9 cellular contexts compared by ENCODE assay signal in genomic region chr3:54188176-54188791, GRCh38.
DNase-seq lines count a peak whose midpoint lies in the region; ATAC-seq and TF ChIP-seq lines count a peak whose summit lies in the region.
"Had no signal": no experiment of that assay in that cellular context is flagged by ENCODE, and none has a peak within 500 bp of the region (broad histone marks: within the 10 kb centered on the region; RNA-seq: fewer than 3 reads in every experiment).

No MANE protein-coding gene starts in this region.

- H3K27ac Mint-ChIP-seq in neural progenitor cell: no peak overlapping the region
- H3K27ac Mint-ChIP-seq: T-cell had no signal

- H3K9me3 ChIP-seq in OCI-LY7 (ENCODE audit: low read length) (no peaks in the 10 kb centered on the region), neural progenitor cell (ENCODE audit: low read depth) (no peaks in the 10 kb centered on the region)

- no TSS peak for BruUV-seq in OCI-LY7 (replicated peaks; lab: Mats Ljungman, UMichigan)

- H2AFZ ChIP-seq in OCI-LY7 (ENCODE audit: low read length) (no peak overlapping the region), neural progenitor cell (replicated peaks) (no peak overlapping the region)

- no peaks in the 10 kb centered on the region for H3F3A ChIP-seq in neural progenitor cell (ENCODE audit: low read depth)

- H3K27me3 Mint-ChIP-seq in neural progenitor cell (ENCODE audit: insufficient read depth, low read depth): peaks cover 13% of the 10 kb centered on the region
- H3K27me3 Mint-ChIP-seq: T-cell had no signal

- H4K20me1 ChIP-seq in OCI-LY7 (ENCODE audit: insufficient read depth, low read length) (no peaks in the 10 kb centered on the region), neural progenitor cell (ENCODE audit: low read depth) (peaks cover 9% of the 10 kb centered on the region)

- no peaks in the 10 kb centered on the region for H3K9me2 ChIP-seq in OCI-LY7 (ENCODE audit: insufficient read depth, low read length)

- POLR2A ChIA-PET in OCI-LY7 (lab: Charles Lee): no interaction called here

- peak; percentile 40 for DNase-seq in SIG-M5 treated with dmso at 0.1 percent for 504 hours (lab: John Stamatoyannopoulos, UW; ENCODE audit: unreplicated experiment)
- no peak for DNase-seq in SIG-M5 (lab: John Stamatoyannopoulos, UW)
- peak; percentile 57 for DNase-seq in OCI-LY7 (ENCODE audit: low spot score)
- DNase-seq in ecto neural progenitor cell (ENCODE audit: low spot score): peak; percentile 74
- DNase-seq in neural progenitor cell (ENCODE audit: low spot score): peak; percentile 90
- no peak for DNase-seq in cortex of kidney (lab: John Stamatoyannopoulos, UW)

- H3K36me3 ChIP-seq in OCI-LY7 (ENCODE audit: insufficient read depth, low read length) (no peaks in the 10 kb centered on the region), neural progenitor cell (no peaks in the 10 kb centered on the region)

- H3K4me1 ChIP-seq in OCI-LY7 (ENCODE audit: insufficient read depth, low read length, poor library complexity, severe bottlenecking): no peaks in the 10 kb centered on the region
- H3K4me1 ChIP-seq in neural progenitor cell: no peaks in the 10 kb centered on the region

- H3K4me2 ChIP-seq in OCI-LY7 (ENCODE audit: low read length) (no peak overlapping the region), neural progenitor cell (no peak overlapping the region)

- H3K79me2 ChIP-seq in OCI-LY7 (ENCODE audit: insufficient read depth, low read depth, low read length): no peaks in the 10 kb centered on the region
- H3K79me2 ChIP-seq in neural progenitor cell (ENCODE audit: low read depth): no peaks in the 10 kb centered on the region

- no peaks in the 10 kb centered on the region for H3K9me3 Mint-ChIP-seq in neural progenitor cell

- H3K36me3 Mint-ChIP-seq in neural progenitor cell: no peaks in the 10 kb centered on the region
- H3K36me3 Mint-ChIP-seq: T-cell had no signal

- intact Hi-C loops in OCI-LY7 (cut with micrococcal nuclease; ENCODE audit: unreplicated experiment): no loop called here

- no peak overlapping the region for H3K4me3 ChIP-seq in OCI-LY7 (ENCODE audit: low read depth, low read length, poor library complexity, severe bottlenecking)
- H3K4me3 ChIP-seq in neural progenitor cell: no peak overlapping the region

- TF ChIP-seq CTCF in OCI-LY7 (conservative IDR thresholded peaks at IDR 0.05; ENCODE audit: low read length): no peak
- no peak for TF ChIP-seq CTCF in neural progenitor cell (IDR thresholded peaks at IDR 0.05)

- ATAC-seq in GM18498 (IDR thresholded peaks at IDR 0.05; ENCODE audit: unreplicated experiment) (no peak), GM18502 (IDR thresholded peaks at IDR 0.05; ENCODE audit: poor library complexity, unreplicated experiment) (no peak)
- ATAC-seq: T-cell had no signal

- H3K27me3 ChIP-seq in neural progenitor cell: no peaks in the 10 kb centered on the region

- CTCF ChIA-PET in OCI-LY7 (lab: Charles Lee; ENCODE audit: unreplicated experiment): no interaction called here

- H3K4me1 Mint-ChIP-seq in neural progenitor cell: no peaks in the 10 kb centered on the region
- H3K4me1 Mint-ChIP-seq: T-cell had no signal

- H3K27ac ChIP-seq in OCI-LY7 (ENCODE audit: low read depth, low read length, poor library complexity, severe bottlenecking): no peak overlapping the region
- H3K27ac ChIP-seq in neural progenitor cell: no peak overlapping the region

- peak overlapping the region; percentile 36 for H3K4me3 Mint-ChIP-seq in neural progenitor cell
- H3K4me3 Mint-ChIP-seq: T-cell had no signal

- H3K9ac ChIP-seq in neural progenitor cell: no peak overlapping the region

Comparison
In these comparisons a context has a peak if more than half of its experiments do, and no peak if none do; other contexts are left out.
1. DNase-seq: peak in SIG-M5 treated with dmso at 0.1 percent for 504 hours (single experiment), OCI-LY7 (single experiment), ecto neural progenitor cell (single experiment) and neural progenitor cell (single experiment); none in SIG-M5 (single experiment) and cortex of kidney (single experiment).